In the genomic region with DNA sequence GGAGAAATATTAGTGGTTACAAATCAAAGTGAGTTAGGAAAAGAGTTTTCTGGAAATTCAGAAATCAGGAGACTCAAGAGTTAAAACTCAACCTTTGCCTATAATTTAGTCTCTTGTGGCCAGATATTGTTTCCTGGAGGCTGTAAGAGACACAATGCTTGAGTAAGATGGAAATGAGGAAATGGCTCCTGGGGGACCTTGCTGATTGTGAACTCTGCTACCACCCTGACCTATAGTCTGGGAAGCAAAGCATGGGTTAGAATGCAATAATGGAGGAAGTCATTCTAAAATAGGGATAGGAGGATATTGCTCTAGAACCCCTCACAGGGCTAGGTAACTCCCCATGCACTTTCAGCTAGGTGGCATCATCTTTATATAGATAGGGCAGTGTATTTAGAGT, we compare ENCODE assay signal across 18 cellular contexts.
A peak's percentile ranks its signal among the peaks of the same experiment; 100 is the strongest.
DNase-seq lines count a peak whose midpoint lies in the region; ATAC-seq and TF ChIP-seq lines count a peak whose summit lies in the region.
"Had no signal": no experiment of that assay in that cellular context is flagged by ENCODE, and none has a peak within 500 bp of the region (broad histone marks: within the 10 kb centered on the region; RNA-seq: fewer than 3 reads in every experiment).

No MANE protein-coding gene starts in this region.

- H3K9me3 ChIP-seq in ascending aorta: no peaks in the 10 kb centered on the region
- no peaks in the 10 kb centered on the region for H3K9me3 ChIP-seq in upper lobe of right lung
- H3K9me3 ChIP-seq in vagina: no peaks in the 10 kb centered on the region

- H3K36me3 ChIP-seq in ascending aorta (no peaks in the 10 kb centered on the region), upper lobe of right lung (no peaks in the 10 kb centered on the region), vagina (no peaks in the 10 kb centered on the region)

- TF ChIP-seq CTCF in ascending aorta (IDR thresholded peaks at IDR 0.05) (no peak), upper lobe of right lung (IDR thresholded peaks at IDR 0.05) (no peak), vagina (IDR thresholded peaks at IDR 0.05) (no peak)

- intact Hi-C loops in ascending aorta (cut with DNase I) (loop anchor here (5.0 to 10.0 kb wide), 3 partner anchors 151 to 781 kb away; no protein-coding TSS in a partner anchor), upper lobe of right lung (cut with DNase I) (no loop called here), vagina (cut with DNase I) (no loop called here)

- no peaks in the 10 kb centered on the region for H3K27me3 ChIP-seq in ascending aorta
- H3K27me3 ChIP-seq in upper lobe of right lung: no peaks in the 10 kb centered on the region
- H3K27me3 ChIP-seq in vagina: no peaks in the 10 kb centered on the region

- ATAC-seq in upper lobe of right lung: peak; percentile 72

- no peak for TF ChIP-seq POLR2A in vagina (IDR thresholded peaks at IDR 0.05)

- H3K4me1 ChIP-seq in ascending aorta (peaks cover 3 to 45% of the 10 kb centered on the region in 2 donors), upper lobe of right lung (peaks cover 12% of the 10 kb centered on the region), vagina (no peaks in the 10 kb centered on the region)

- DNase-seq in SIG-M5 treated with dmso at 0.1 percent for 504 hours (lab: John Stamatoyannopoulos, UW; ENCODE audit: unreplicated experiment): peak; percentile 30
- DNase-seq in SIG-M5 (lab: John Stamatoyannopoulos, UW): no peak
- DNase-seq in NOMO-1 treated with DMSO at 0.1 percent for 48 hours (lab: John Stamatoyannopoulos, UW; ENCODE audit: unreplicated experiment): peak; percentile 84
- no peak for DNase-seq in ascending aorta (ENCODE audit: low spot score in 2 of 2)
- no peak for DNase-seq in upper lobe of right lung
- no peak for DNase-seq in vagina (ENCODE audit: extremely low spot score in 2 of 2)
- DNase-seq in mesenteric fat pad (ENCODE audit: low spot score): no peak
- no peak for DNase-seq in DMS79 treated with DMSO at 0.1 percent for 48 hours (lab: John Stamatoyannopoulos, UW)
- DNase-seq: 8988T, DND-41, GF-D8, HCEC 1CT, NCI-H1436 treated with DMSO at 0.1 percent for 48 hours, NCI-H2029 treated with DMSO at 0.1 percent for 48 hours, NCI-H2171 treated with DMSO at 0.1 percent for 48 hours, NCI-H510A treated with DMSO at 0.1 percent for 48 hours, OCI-M1, SHP77 treated with DMSO at 0.1 percent for 48 hours had no signal

- peak overlapping the region; percentile 56 to 77 for H3K27ac ChIP-seq in ascending aorta
- H3K27ac ChIP-seq in upper lobe of right lung: no peak overlapping the region
- H3K27ac ChIP-seq in vagina: no peak overlapping the region

- H3K4me3 ChIP-seq in ascending aorta (no peak overlapping the region), upper lobe of right lung (no peak overlapping the region), vagina (no peak overlapping the region)

Comparison
In these comparisons a context has a peak if more than half of its experiments do, and no peak if none do; other contexts are left out.
1. DNase-seq: peak in SIG-M5 treated with dmso at 0.1 percent for 504 hours (single experiment) and NOMO-1 treated with DMSO at 0.1 percent for 48 hours (single experiment); none in SIG-M5 (single experiment), ascending aorta (0 of 2), upper lobe of right lung (single experiment), vagina (0 of 2), mesenteric fat pad (single experiment) and DMS79 treated with DMSO at 0.1 percent for 48 hours (single experiment).
2. H3K27ac ChIP-seq: peak in ascending aorta (2 of 2); none in upper lobe of right lung (single experiment) and vagina (single experiment).